In the genomic region with DNA sequence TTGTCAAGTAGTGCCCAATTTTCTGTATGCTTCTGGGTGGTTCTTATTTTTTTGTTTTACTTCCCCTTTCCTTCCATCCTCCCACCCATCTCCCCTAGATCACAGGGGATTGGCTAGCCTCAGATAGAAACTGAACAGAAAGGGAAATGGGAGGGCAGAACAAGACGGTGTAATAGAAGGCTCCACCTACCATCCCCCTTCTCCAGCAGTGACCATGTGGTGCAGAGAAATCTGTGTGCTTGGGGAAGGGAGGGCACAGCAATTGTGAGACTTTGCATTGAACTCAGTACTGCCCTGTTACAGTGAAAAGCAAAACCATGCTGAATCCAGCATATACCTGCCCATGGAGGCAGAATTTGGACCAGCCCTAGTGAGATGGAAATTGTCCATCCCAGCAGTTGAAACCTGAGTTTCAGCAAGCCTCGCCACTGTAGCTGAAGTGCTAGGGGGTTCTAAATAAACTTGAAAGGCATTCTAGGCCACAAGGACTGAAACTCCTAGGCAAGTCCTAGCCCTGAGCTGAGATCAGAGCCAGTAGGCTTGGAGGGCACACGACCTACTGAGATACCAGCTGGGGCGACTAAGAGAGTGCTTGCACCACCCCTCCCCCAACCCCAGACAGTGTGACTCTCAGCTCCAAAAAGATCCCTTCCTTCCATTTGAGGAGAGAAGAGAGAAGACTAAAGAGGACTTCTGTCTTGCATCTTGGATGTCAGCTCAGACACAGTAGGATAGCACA, we compare ENCODE assay signal across 8 cellular contexts. TPM values are rescaled to one million over a fixed set of nuclear protein-coding genes. Genes with fewer than 3 reads are reported as not detected.
DNase-seq lines count a peak whose midpoint lies in the region; ATAC-seq and TF ChIP-seq lines count a peak whose summit lies in the region.

No MANE protein-coding gene starts in this region.

- CTCF ChIA-PET in Caco-2 (lab: Charles Lee): no interaction called here

- 77% methylated on average over 4 of the region's 4 CpGs for WGBS in smooth muscle cell (ENCODE audit: low lambda C conversion rate)

- ATAC-seq in Right ventricle myocardium superior (ENCODE audit: poor library complexity) (peak; percentile 79), HG02938 (IDR thresholded peaks at IDR 0.05; ENCODE audit: unreplicated experiment) (peak; percentile 92)

- no peak for TF ChIP-seq CTCF in Caco-2 (IDR thresholded peaks at IDR 0.05; ENCODE audit: insufficient read depth in 1 of 2, low read depth in 1 of 2, low read length in 1 of 2, severe bottlenecking in 1 of 2, unreplicated experiment in 1 of 2)
- TF ChIP-seq CTCF in smooth muscle cell (IDR thresholded peaks at IDR 0.05; ENCODE audit: borderline replicate concordance, insufficient read depth, poor library complexity, severe bottlenecking): no peak
- TF ChIP-seq CTCF in breast epithelium (IDR thresholded peaks at IDR 0.05): no peak

- no peak for TF ChIP-seq POLR2A in breast epithelium (IDR thresholded peaks at IDR 0.05)

- H3K27ac ChIP-seq in smooth muscle cell (ENCODE audit: low read depth) (no peak overlapping the region), breast epithelium (no peak overlapping the region)

- no peak overlapping the region for H3K4me2 ChIP-seq in smooth muscle cell

- peaks cover 34% of the 10 kb centered on the region for H3K27me3 Mint-ChIP-seq in Caco-2 (ENCODE audit: insufficient read depth, unreplicated experiment)

- H3K9me3 Mint-ChIP-seq in Caco-2 (ENCODE audit: unreplicated experiment): peaks cover 10% of the 10 kb centered on the region

- H3K4me3 ChIP-seq in Caco-2 (ENCODE audit: low read depth, low read length): no peak overlapping the region
- no peak overlapping the region for H3K4me3 ChIP-seq in smooth muscle cell
- H3K4me3 ChIP-seq in breast epithelium: no peak overlapping the region

- no peaks in the 10 kb centered on the region for H3K27me3 ChIP-seq in Caco-2 (replicated peaks; ENCODE audit: control insufficient read depth, insufficient read depth, low read length)
- peaks cover 74% of the 10 kb centered on the region for H3K27me3 ChIP-seq in smooth muscle cell (ENCODE audit: low read depth)
- H3K27me3 ChIP-seq in breast epithelium: no peaks in the 10 kb centered on the region

- no peaks in the 10 kb centered on the region for H3K4me1 Mint-ChIP-seq in Caco-2 (ENCODE audit: low read depth, unreplicated experiment)

- no peaks in the 10 kb centered on the region for H3F3A ChIP-seq in smooth muscle cell (ENCODE audit: low read depth)

- DNase-seq in Right ventricle myocardium superior (no peak), cardiac septum (ENCODE audit: low spot score) (no peak), RPMI7951 (ENCODE audit: low read depth) (peak; percentile 18), iPS-NIHi7 (ENCODE audit: extremely low spot score) (peak; percentile 22), Caco-2 (no peak), smooth muscle cell (lab: John Stamatoyannopoulos, UW; ENCODE audit: unreplicated experiment) (no peak), breast epithelium (ENCODE audit: low spot score in 2 of 2) (no peak)

- no TSS peak for BruUV-seq in Caco-2 (replicated peaks; lab: Mats Ljungman, UMichigan)

- intact Hi-C loops in Right ventricle myocardium superior (cut with DNase I): loop anchor here (10.0 kb wide), 2 partner anchors 53 to 57 kb away; no protein-coding TSS in a partner anchor
- intact Hi-C loops in cardiac septum (cut with DNase I): no loop called here
- intact Hi-C loops in Caco-2 (cut with micrococcal nuclease; ENCODE audit: unreplicated experiment): no loop called here
- intact Hi-C loops in breast epithelium (cut with DNase I; ENCODE audit: low total_unique reads): no loop called here

- H3K27ac Mint-ChIP-seq in Caco-2 (ENCODE audit: unreplicated experiment): no peak overlapping the region

- H3K4me3 Mint-ChIP-seq in Caco-2 (ENCODE audit: unreplicated experiment): no peak overlapping the region

- H3K79me2 ChIP-seq in smooth muscle cell (ENCODE audit: low read depth): no peaks in the 10 kb centered on the region

- H3K36me3 Mint-ChIP-seq in Caco-2 (ENCODE audit: insufficient read depth, unreplicated experiment): no peaks in the 10 kb centered on the region

- H4K20me1 ChIP-seq in smooth muscle cell (ENCODE audit: low read depth): no peaks in the 10 kb centered on the region

- H3K9ac ChIP-seq in smooth muscle cell (ENCODE audit: low read depth): no peak overlapping the region

- no peak overlapping the region for H2AFZ ChIP-seq in smooth muscle cell (ENCODE audit: low read depth)

- H3K4me1 ChIP-seq in Caco-2: no peaks in the 10 kb centered on the region
- no peaks in the 10 kb centered on the region for H3K4me1 ChIP-seq in smooth muscle cell (ENCODE audit: low read depth)
- H3K4me1 ChIP-seq in breast epithelium: no peaks in the 10 kb centered on the region

- POLR2A ChIA-PET in Caco-2 (lab: Charles Lee): no interaction called here

- H3K36me3 ChIP-seq in Caco-2 (ENCODE audit: control insufficient read depth, insufficient read depth, low read length) (no peaks in the 10 kb centered on the region), smooth muscle cell (ENCODE audit: low read depth) (no peaks in the 10 kb centered on the region), breast epithelium (no peaks in the 10 kb centered on the region)

- H3K9me3 ChIP-seq in Caco-2 (peaks cover 5% of the 10 kb centered on the region; the same call in 1 of the 2 replicates), smooth muscle cell (replicated peaks; ENCODE audit: low read depth) (peaks cover 5% of the 10 kb centered on the region), breast epithelium (peaks cover 0 to 6% of the 10 kb centered on the region in 2 donors)

RNA-seq across cellular contexts. Expression of a gene that starts 5.2 kb away (rescaled TPM):
- total RNA-seq in Right ventricle myocardium superior: 16.8 TPM
- 23.0 TPM for total RNA-seq in cardiac septum
- total RNA-seq in RPMI7951 (2014; rRNA removed; shearing (Covaris generic)): 32.7 and 41.2 TPM in 2 replicates
- not detected in 2 replicates for total RNA-seq in Caco-2 (2022)
- 4.3 and 4.4 TPM in 2 replicates for total RNA-seq in smooth muscle cell
- polyA plus RNA-seq in smooth muscle cell: 1.4 and 1.8 TPM in 2 replicates
- total RNA-seq in breast epithelium: 10 to 100 TPM; 26.9 to 57.1 (median 40.0) TPM

Comparison
In these comparisons a context has a peak if more than half of its experiments do, and no peak if none do; other contexts are left out.
1. DNase-seq: peak in RPMI7951 (single experiment) and iPS-NIHi7 (single experiment); none in Right ventricle myocardium superior (single experiment), cardiac septum (single experiment), Caco-2 (0 of 2), smooth muscle cell (single experiment) and breast epithelium (0 of 2).